In genomic region chr11:116840746-116841296, GRCh38 we compare ENCODE assay signal across 1 cellular context.
TF ChIP-seq lines count a peak whose summit lies in the region.

No MANE protein-coding gene starts in this region.

TF ChIP-seq in K562, 482 proteins besides CTCF, POLR2A, EP300 and RAD21 (continues in another document):
- TF ChIP-seq ETV6 (IDR thresholded peaks at IDR 0.05; ENCODE audit: borderline replicate concordance in 1 of 2, low read depth in 2 of 2, low read length in 1 of 2) (no peak), ETV6 (CRISPR knock-in tag; IDR thresholded peaks at IDR 0.05; ENCODE audit: borderline replicate concordance) (no peak), CLOCK (CRISPR knock-in tag; IDR thresholded peaks at IDR 0.05; ENCODE audit: borderline replicate concordance) (no peak), ZNF217 (CRISPR knock-in tag; IDR thresholded peaks at IDR 0.05) (no peak), ELF2 (CRISPR knock-in tag; IDR thresholded peaks at IDR 0.05) (no peak), RBM14 (IDR thresholded peaks at IDR 0.05; ENCODE audit: borderline replicate concordance, insufficient read depth, low read depth, low read length) (no peak), SMARCA4 (IDR thresholded peaks at IDR 0.05) (no peak), NR2C1 (IDR thresholded peaks at IDR 0.05) (no peak), NR2C1 (tag; IDR thresholded peaks at IDR 0.05) (no peak), CBX5 (IDR thresholded peaks at IDR 0.05; ENCODE audit: borderline replicate concordance, low read depth) (no peak), CBFA2T2 (conservative IDR thresholded peaks at IDR 0.05) (peak; percentile 49; the same call in 1 of the 2 replicates), ZNF175 (CRISPR knock-in tag; IDR thresholded peaks at IDR 0.05; ENCODE audit: low read depth) (no peak), PTBP1 (IDR thresholded peaks at IDR 0.05; ENCODE audit: low read depth, low read length) (no peak), RCOR1 (IDR thresholded peaks at IDR 0.05; ENCODE audit: borderline replicate concordance in 1 of 2, low read depth in 2 of 2, low read length in 2 of 2) (peak in 1 of 2 experiments; percentile 52; a peak in 1 of 4 replicates), ZNF76 (CRISPR knock-in tag; IDR thresholded peaks at IDR 0.05; ENCODE audit: borderline replicate concordance) (no peak), HNRNPK (IDR thresholded peaks at IDR 0.05; ENCODE audit: low read depth, low read length, poor library complexity, severe bottlenecking) (no peak), HBP1 (CRISPR knock-in tag; IDR thresholded peaks at IDR 0.05) (no peak), RFX1 (IDR thresholded peaks at IDR 0.05) (no peak), SRSF1 (IDR thresholded peaks at IDR 0.05; ENCODE audit: low read depth, low read length) (no peak), CUX1 (CRISPR knock-in tag; IDR thresholded peaks at IDR 0.05) (no peak), ASH1L (IDR thresholded peaks at IDR 0.05; ENCODE audit: borderline replicate concordance, low read depth, partially characterized antibody) (no peak), GATA2 (CRISPR knock-in tag; IDR thresholded peaks at IDR 0.05) (no peak), ARHGAP35 (IDR thresholded peaks at IDR 0.05; ENCODE audit: partially characterized antibody) (no peak), ARID1B (IDR thresholded peaks at IDR 0.05) (peak; percentile 41; the same call in 1 of the 2 replicates), USF1 (CRISPR knock-in tag; IDR thresholded peaks at IDR 0.05) (peak; percentile 23; the same call in 1 of the 2 replicates), HMBOX1 (IDR thresholded peaks at IDR 0.05) (no peak), ADNP (tag; IDR thresholded peaks at IDR 0.05) (no peak), FOSL1 (tag; conservative IDR thresholded peaks at IDR 0.05) (no peak), TCF3 (CRISPR knock-in tag; IDR thresholded peaks at IDR 0.05) (peak; percentile 62), HDAC1 (IDR thresholded peaks at IDR 0.05) (no peak), DLX4 (CRISPR knock-in tag; IDR thresholded peaks at IDR 0.05) (no peak), RFX7 (CRISPR knock-in tag; IDR thresholded peaks at IDR 0.05) (no peak), MAX (CRISPR knock-in tag; IDR thresholded peaks at IDR 0.05) (peak; percentile 42; the same call in 1 of the 2 replicates), TEAD2 (tag; IDR thresholded peaks at IDR 0.05) (no peak), MEF2D (tag; conservative IDR thresholded peaks at IDR 0.05; ENCODE audit: low read depth) (no peak), CEBPZ (IDR thresholded peaks at IDR 0.05; ENCODE audit: borderline replicate concordance, low read depth, low read length) (no peak), ZNF324 (CRISPR knock-in tag; IDR thresholded peaks at IDR 0.05) (no peak), ZNF655 (CRISPR knock-in tag; IDR thresholded peaks at IDR 0.05) (no peak), ZNF23 (CRISPR knock-in tag; IDR thresholded peaks at IDR 0.05) (no peak), KLF16 (IDR thresholded peaks at IDR 0.05) (peak; percentile 15; the same call in 1 of the 2 replicates), ZBTB7A (IDR thresholded peaks at IDR 0.05; ENCODE audit: borderline replicate concordance, control insufficient read depth, low read depth, low read length) (no peak), SFPQ (IDR thresholded peaks at IDR 0.05; ENCODE audit: low read depth, low read length) (no peak)
